Comparison of ENCODE assay signal across 1 cellular context in genomic region chr6:150025201-150025917, GRCh38.
TF ChIP-seq lines count a peak whose summit lies in the region.

RAET1L (minus strand) TSS chr6:150025532; CDS start chr6:150025471, 61 bp downstream.

TF ChIP-seq in K562, 482 proteins besides CTCF, POLR2A, EP300 and RAD21 (continued from another document):
- TF ChIP-seq ZBTB5 (IDR thresholded peaks at IDR 0.05) (peak; percentile 85), ATF3 (IDR thresholded peaks at IDR 0.05) (peak; percentile 49; the same call in 1 of the 2 replicates), ATF3 (CRISPR knock-in tag; conservative IDR thresholded peaks at IDR 0.05) (no peak), FOSL1 (tag; conservative IDR thresholded peaks at IDR 0.05) (peak; percentile 39; the same call in 1 of the 2 replicates)
